In the genomic region with DNA sequence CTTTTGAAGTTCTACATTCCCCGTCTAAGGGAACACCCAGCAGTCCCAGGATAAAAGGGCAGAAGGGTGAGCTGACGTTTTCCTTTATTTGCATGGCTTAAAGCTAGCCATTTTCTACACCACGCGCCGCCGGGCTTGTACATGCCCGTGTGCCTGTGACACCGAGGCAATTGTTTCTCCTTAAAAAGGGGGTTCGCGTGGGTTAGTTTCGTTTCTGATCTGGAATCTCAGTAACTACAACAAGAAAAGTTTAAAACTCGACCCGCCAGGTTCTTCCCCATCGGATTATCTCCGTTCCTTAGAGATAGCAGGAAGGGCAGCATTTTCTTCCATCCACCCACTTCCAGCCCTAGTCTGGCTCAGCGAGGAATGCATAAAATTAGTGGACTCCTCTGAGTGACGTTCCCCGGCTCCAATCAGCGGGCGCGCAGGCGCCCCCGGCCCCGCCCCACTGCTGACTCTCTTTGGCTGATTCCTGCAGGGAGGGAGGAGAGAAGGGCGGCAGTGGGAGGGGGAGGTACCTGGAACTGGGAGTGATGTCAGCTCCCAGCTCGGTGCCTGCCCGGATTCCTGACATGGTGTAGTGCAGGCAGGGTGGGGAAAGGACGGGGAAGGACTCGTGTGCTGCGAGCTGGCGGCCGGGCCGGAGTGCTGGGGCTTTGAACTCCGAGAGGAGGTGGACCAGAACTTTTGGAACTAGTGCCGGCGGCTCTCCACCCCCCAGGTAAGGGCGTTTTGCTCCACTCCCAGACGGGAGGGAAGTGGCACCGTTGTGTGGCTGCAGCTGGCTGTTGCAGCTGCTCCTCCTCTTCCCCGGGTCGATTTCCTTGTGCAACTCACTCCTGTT, we compare ENCODE assay signal across 8 cellular contexts.
DNase-seq lines count a peak whose midpoint lies in the region; ATAC-seq lines count a peak whose summit lies in the region.

Gene PPFIBP1, plus strand, starts transcription at position 565 of the 847 bp plus-strand sequence. CDS start 109,191 bp downstream, outside the sequence.

- ATAC-seq in GM19328 (IDR thresholded peaks at IDR 0.05; ENCODE audit: unreplicated experiment) (peak; percentile 93), HG03520 (IDR thresholded peaks at IDR 0.05; ENCODE audit: unreplicated experiment) (peak; percentile 97)

- DNase-seq in C1 segment of cervical spinal cord (lab: John Stamatoyannopoulos, UW) (peak; percentile 73 to 98 (median 94)), NCI-H748 (lab: John Stamatoyannopoulos, UW; ENCODE audit: unreplicated experiment) (peak; percentile 91), cortex of kidney (lab: John Stamatoyannopoulos, UW) (peak; percentile 61), left kidney (ENCODE audit: low read depth, low spot score) (peak; percentile 99)
- peak; percentile 99 for DNase-seq in activated CD4-positive, alpha-beta T cell treated with anti-CD3 and anti-CD28 coated beads, Interleukin-2, amount 50 U/mL, for 1 hour
- peak; percentile 100 for DNase-seq in stimulated activated CD4-positive, alpha-beta T cell treated with anti-CD3 and anti-CD28 coated beads, Interleukin-2, amount 100 ng/mL, for 24 hours

Comparison
In these comparisons a context has a peak if more than half of its experiments do, and no peak if none do; other contexts are left out.
1. Peak in every context shown above with its lines: DNase-seq and ATAC-seq.